Comparison of ENCODE assay signal across 1 cellular context in genomic region chr1:28247603-28248272, GRCh38.
TF ChIP-seq lines count a peak whose summit lies in the region.

No MANE protein-coding gene starts in this region.

TF ChIP-seq in HCT116, 20 proteins besides CTCF, POLR2A, EP300 and RAD21 (continued from another document):
- TF ChIP-seq REST (IDR thresholded peaks at IDR 0.05; ENCODE audit: low read depth) = no peak
- no peak for TF ChIP-seq JUND (IDR thresholded peaks at IDR 0.05)
- no peak for TF ChIP-seq ELF1 (IDR thresholded peaks at IDR 0.05; ENCODE audit: borderline replicate concordance, low read depth)
- no peak for TF ChIP-seq POLR2AphosphoS5 (IDR thresholded peaks at IDR 0.05; ENCODE audit: low read depth, low read length)
- no peak for TF ChIP-seq EZH2phosphoT487 (IDR thresholded peaks at IDR 0.05; ENCODE audit: borderline replicate concordance)
